Comparison of ENCODE assay signal across 22 cellular contexts in genomic region chr9:93525476-93525875, GRCh38. TPM values are rescaled to one million over a fixed set of nuclear protein-coding genes. Genes with fewer than 3 reads are reported as not detected.
DNase-seq lines count a peak whose midpoint lies in the region; ATAC-seq and TF ChIP-seq lines count a peak whose summit lies in the region.
"Had no signal": no experiment of that assay in that cellular context is flagged by ENCODE, and none has a peak within 500 bp of the region (broad histone marks: within the 10 kb centered on the region; RNA-seq: fewer than 3 reads in every experiment).

No MANE protein-coding gene starts in this region.

- H2BK12ac ChIP-seq in H9 (ENCODE audit: insufficient read length, low read depth, low read length): no peak overlapping the region

- no CpG with 5 or more reads among the region's 5 CpGs for WGBS in H9 (ENCODE audit: extremely low coverage, insufficient read length, low lambda C conversion rate)
- 96 to 100% methylated on average over 5 of the region's 5 CpGs for WGBS in endodermal cell (ENCODE audit: insufficient coverage in 1 of 2, insufficient read length in 1 of 2), 2 experiments
- 87 to 96% methylated on average over 5 of the region's 5 CpGs for WGBS in upper lobe of left lung, 2 donors

- H3K9me3 Mint-ChIP-seq in H9: no peaks in the 10 kb centered on the region
- no peaks in the 10 kb centered on the region for H3K9me3 Mint-ChIP-seq in activated CD8-positive, alpha-beta T cell treated with anti-CD3 and anti-CD28 coated beads for 36 hours
- no peaks in the 10 kb centered on the region for H3K9me3 Mint-ChIP-seq in endodermal cell
- H3K9me3 Mint-ChIP-seq in neural progenitor cell: no peaks in the 10 kb centered on the region
- H3K9me3 Mint-ChIP-seq: CD4-positive, alpha-beta memory T cell; stimulated activated memory B cell treated with anti-CD40 and anti-IgM and Interleukin-4, amounts not matched to agents 10 μg/mL and 1 μg/mL and 100 μg/mL, for 72 hours; T-helper 2 cell treated with Interferon-gamma antibody and Interleukin-4, amounts not matched to agents 5 μg/mL and 100 μg/mL, for 36 hours had no signal

- H3K79me2 ChIP-seq in H9 (ENCODE audit: insufficient read depth, low read length) (no peaks in the 10 kb centered on the region), neural progenitor cell (ENCODE audit: low read depth) (peaks cover 4% of the 10 kb centered on the region)

- TF ChIP-seq CTCF in H9 (conservative IDR thresholded peaks at IDR 0.05) (no peak), endodermal cell (conservative IDR thresholded peaks at IDR 0.05) (no peak), neural progenitor cell (IDR thresholded peaks at IDR 0.05) (no peak), upper lobe of left lung (IDR thresholded peaks at IDR 0.05) (no peak)
- no peak for TF ChIP-seq CTCF in activated CD8-positive, alpha-beta T cell treated with anti-CD3 and anti-CD28 coated beads for 36 hours (IDR thresholded peaks at IDR 0.05)

- peaks cover 12 to 57% (median 26%) of the 10 kb centered on the region in 3 experiments for H3K36me3 Mint-ChIP-seq in H9 (ENCODE audit: insufficient read depth in 1 of 3, low read depth in 3 of 3)
- H3K36me3 Mint-ChIP-seq in activated CD8-positive, alpha-beta T cell treated with anti-CD3 and anti-CD28 coated beads for 36 hours (ENCODE audit: low read depth): peaks cover 26% of the 10 kb centered on the region
- peaks cover 46% of the 10 kb centered on the region for H3K36me3 Mint-ChIP-seq in endodermal cell (ENCODE audit: low read depth)
- peaks cover 18% of the 10 kb centered on the region for H3K36me3 Mint-ChIP-seq in neural progenitor cell

- no peak overlapping the region for H2AFZ ChIP-seq in H9 (ENCODE audit: low read length)
- H2AFZ ChIP-seq in neural progenitor cell (replicated peaks): no peak overlapping the region

- no peak overlapping the region for H2BK5ac ChIP-seq in H9 (ENCODE audit: insufficient read length, low read length)

- H3K79me1 ChIP-seq in H9 (ENCODE audit: insufficient read depth, low read depth, low read length, poor library complexity, severe bottlenecking): peaks cover 5% of the 10 kb centered on the region

- no peak overlapping the region for H3K14ac ChIP-seq in H9 (ENCODE audit: insufficient read depth, low read length)

- no peak for TF ChIP-seq POLR2A in upper lobe of left lung (IDR thresholded peaks at IDR 0.05)

- H3K56ac ChIP-seq in H9 (ENCODE audit: insufficient read length, low read depth, low read length): no peak overlapping the region

- H3K23ac ChIP-seq in H9 (ENCODE audit: insufficient read length, low read depth, low read length): no peak overlapping the region

- peak overlapping the region; percentile 24 to 92 (median 74); a peak in 5 of 7 replicates for H3K27ac Mint-ChIP-seq in H9
- H3K27ac Mint-ChIP-seq in activated CD8-positive, alpha-beta T cell treated with anti-CD3 and anti-CD28 coated beads for 36 hours: peak overlapping the region; percentile 9
- H3K27ac Mint-ChIP-seq in endodermal cell: peak overlapping the region; percentile 74
- peak overlapping the region; percentile 31 for H3K27ac Mint-ChIP-seq in neural progenitor cell
- H3K27ac Mint-ChIP-seq: stimulated activated memory B cell treated with anti-CD40 and anti-IgM and Interleukin-4, amounts not matched to agents 10 μg/mL and 1 μg/mL and 100 μg/mL, for 72 hours; T-helper 2 cell treated with Interferon-gamma antibody and Interleukin-4, amounts not matched to agents 5 μg/mL and 100 μg/mL, for 36 hours had no signal

- H3K23me2 ChIP-seq in H9 (ENCODE audit: insufficient read length, low read depth, low read length, poor library complexity, severe bottlenecking): no peaks in the 10 kb centered on the region

- H3F3A ChIP-seq in neural progenitor cell (ENCODE audit: low read depth): no peaks in the 10 kb centered on the region

- H3K4me3 ChIP-seq in endodermal cell (ENCODE audit: low read length) (no peak overlapping the region), neural progenitor cell (no peak overlapping the region), upper lobe of left lung (no peak overlapping the region)
- H3K4me3 ChIP-seq: prostate gland, thoracic aorta had no signal

- H3K4me1 ChIP-seq in H9 (ENCODE audit: insufficient read depth, low read length): no peaks in the 10 kb centered on the region
- H3K4me1 ChIP-seq in endodermal cell (ENCODE audit: control insufficient read depth, insufficient read depth, low read length): no peaks in the 10 kb centered on the region
- no peaks in the 10 kb centered on the region for H3K4me1 ChIP-seq in neural progenitor cell
- H3K4me1 ChIP-seq in upper lobe of left lung: no peaks in the 10 kb centered on the region

- intact Hi-C loops in activated CD8-positive, alpha-beta T cell treated with anti-CD3 and anti-CD28 coated beads for 36 hours (cut with micrococcal nuclease): no loop called here

- no peak overlapping the region for H2BK120ac ChIP-seq in H9 (ENCODE audit: low read depth, low read length, poor library complexity, severe bottlenecking)

- H3K27me3 Mint-ChIP-seq in H9 (ENCODE audit: low read depth) (no peaks in the 10 kb centered on the region), endodermal cell (ENCODE audit: insufficient read depth) (no peaks in the 10 kb centered on the region), neural progenitor cell (ENCODE audit: insufficient read depth, low read depth) (no peaks in the 10 kb centered on the region)
- H3K27me3 Mint-ChIP-seq in activated CD8-positive, alpha-beta T cell treated with anti-CD3 and anti-CD28 coated beads for 36 hours: no peaks in the 10 kb centered on the region
- H3K27me3 Mint-ChIP-seq: CD4-positive, alpha-beta memory T cell; stimulated activated memory B cell treated with anti-CD40 and anti-IgM and Interleukin-4, amounts not matched to agents 10 μg/mL and 1 μg/mL and 100 μg/mL, for 72 hours had no signal

- TF ChIP-seq EP300 in upper lobe of left lung (IDR thresholded peaks at IDR 0.05): no peak

- no peak overlapping the region for H3T11ph ChIP-seq in H9 (ENCODE audit: low read length)

- POLR2A ChIA-PET in activated CD8-positive, alpha-beta T cell treated with anti-CD3 and anti-CD28 coated beads for 36 hours (lab: Charles Lee): no interaction called here

- no peak overlapping the region for H3K18ac ChIP-seq in H9 (ENCODE audit: insufficient read length, low read depth, low read length)

- CTCF ChIA-PET in activated CD8-positive, alpha-beta T cell treated with anti-CD3 and anti-CD28 coated beads for 36 hours (lab: Charles Lee): no interaction called here

- H3K27me3 ChIP-seq in H9 (ENCODE audit: insufficient read depth, low read length) (no peaks in the 10 kb centered on the region), endodermal cell (ENCODE audit: control insufficient read depth, insufficient read depth, low read length, poor library complexity, severe bottlenecking) (no peaks in the 10 kb centered on the region), neural progenitor cell (no peaks in the 10 kb centered on the region), upper lobe of left lung (no peaks in the 10 kb centered on the region)

- H3K9me3 ChIP-seq in H9 (ENCODE audit: control insufficient read depth, low read depth, low read length) (no peaks in the 10 kb centered on the region), endodermal cell (ENCODE audit: control insufficient read depth, low read length) (no peaks in the 10 kb centered on the region), neural progenitor cell (ENCODE audit: low read depth) (no peaks in the 10 kb centered on the region), upper lobe of left lung (no peaks in the 10 kb centered on the region)
- H3K9me3 ChIP-seq: prostate gland, SK-N-SH, thoracic aorta had no signal

- H3K4me3 Mint-ChIP-seq in H9 (no peak overlapping the region), endodermal cell (no peak overlapping the region), neural progenitor cell (no peak overlapping the region)
- H3K4me3 Mint-ChIP-seq in activated CD8-positive, alpha-beta T cell treated with anti-CD3 and anti-CD28 coated beads for 36 hours: no peak overlapping the region
- H3K4me3 Mint-ChIP-seq: CD4-positive, alpha-beta memory T cell; stimulated activated memory B cell treated with anti-CD40 and anti-IgM and Interleukin-4, amounts not matched to agents 10 μg/mL and 1 μg/mL and 100 μg/mL, for 72 hours; T-helper 2 cell treated with Interferon-gamma antibody and Interleukin-4, amounts not matched to agents 5 μg/mL and 100 μg/mL, for 36 hours had no signal

- H3K4me2 ChIP-seq in H9 (ENCODE audit: insufficient read depth, insufficient read length, low read length): no peak overlapping the region
- no peak overlapping the region for H3K4me2 ChIP-seq in neural progenitor cell
- H3K4me2 ChIP-seq: SK-N-SH had no signal

- DNase-seq in H9 (no peak), endodermal cell (no peak), neural progenitor cell (ENCODE audit: low spot score) (peak; percentile 7), upper lobe of left lung (no peak), DMS 273 (lab: John Stamatoyannopoulos, UW; ENCODE audit: unreplicated experiment) (no peak)
- no peak for DNase-seq in activated CD8-positive, alpha-beta T cell treated with anti-CD3 and anti-CD28 coated beads for 36 hours
- DNase-seq: activated CD4-positive, alpha-beta T cell treated with anti-CD3 and anti-CD28 coated beads, Interleukin-2, amount 50 U/mL, for 48 hours; activated naive CD4-positive, alpha-beta T cell treated with Interleukin-2 at 50 U/mL for 16 hours; activated T-cell treated with anti-CD3 and anti-CD28 coated beads for 4 hours; aorta; CD4-positive, alpha-beta memory T cell; GF-D8; KG1; NCI-H1436 treated with DMSO at 0.1 percent for 48 hours; SK-N-SH; stimulated activated CD4-positive, alpha-beta T cell treated with anti-CD3 and anti-CD28 coated beads, Interleukin-1b, Interleukin-23, amount 100 ng/mL, for 48 hours had no signal

- H3K9ac ChIP-seq in H9 (ENCODE audit: extremely low read depth, insufficient read length, low read length): no peak overlapping the region
- no peak overlapping the region for H3K9ac ChIP-seq in endodermal cell (ENCODE audit: extremely low read depth, low read length, poor library complexity, severe bottlenecking)
- H3K9ac ChIP-seq in neural progenitor cell: no peak overlapping the region
- H3K9ac ChIP-seq: SK-N-SH had no signal

- peaks cover 7 to 8% of the 10 kb centered on the region in 2 experiments for H3K4me1 Mint-ChIP-seq in H9
- peaks cover under 1% of the 10 kb centered on the region for H3K4me1 Mint-ChIP-seq in activated CD8-positive, alpha-beta T cell treated with anti-CD3 and anti-CD28 coated beads for 36 hours (ENCODE audit: low read depth)
- H3K4me1 Mint-ChIP-seq in endodermal cell: peaks cover 7% of the 10 kb centered on the region
- H3K4me1 Mint-ChIP-seq in neural progenitor cell: peaks cover 12% of the 10 kb centered on the region

- ATAC-seq in activated CD8-positive, alpha-beta T cell treated with anti-CD3 and anti-CD28 coated beads for 36 hours: no peak
- ATAC-seq in HG03521 (IDR thresholded peaks at IDR 0.05; ENCODE audit: unreplicated experiment) (no peak), upper lobe of left lung (ENCODE audit: low FRiP score in 2 of 2) (no peak)
- ATAC-seq: left lobe of liver; stimulated activated memory B cell treated with anti-CD40 and anti-IgM and Interleukin-4, amounts not matched to agents 10 μg/mL and 1 μg/mL and 100 μg/mL, for 72 hours had no signal

- no peak overlapping the region for H2AK5ac ChIP-seq in H9 (ENCODE audit: insufficient read length, low read length)

- H3K36me3 ChIP-seq in endodermal cell (ENCODE audit: control insufficient read depth, insufficient read depth, low read length): peaks cover 53% of the 10 kb centered on the region
- no peaks in the 10 kb centered on the region for H3K36me3 ChIP-seq in neural progenitor cell
- H3K36me3 ChIP-seq in upper lobe of left lung: peaks cover 6 to 73% (median 25%) of the 10 kb centered on the region in 4 donors
- H3K36me3 ChIP-seq: prostate gland had no signal

- no peak overlapping the region for H2BK20ac ChIP-seq in H9 (ENCODE audit: low read depth, low read length, poor library complexity, severe bottlenecking)

- H4K8ac ChIP-seq in H9 (replicated peaks; ENCODE audit: insufficient read length, low read depth, low read length): no peak overlapping the region

- H3K27ac ChIP-seq in H9 (ENCODE audit: insufficient read length, low read depth, low read length) (no peak overlapping the region), endodermal cell (ENCODE audit: low read depth, low read length) (peak overlapping the region; percentile 18), neural progenitor cell (no peak overlapping the region), upper lobe of left lung (no peak overlapping the region)
- H3K27ac ChIP-seq: prostate gland, thoracic aorta had no signal

- no peak overlapping the region for H4K91ac ChIP-seq in H9 (ENCODE audit: insufficient read length, low read depth, low read length)

- no peak overlapping the region for H4K5ac ChIP-seq in H9 (ENCODE audit: insufficient read length, low read depth, low read length)

- no peak overlapping the region for H3K4ac ChIP-seq in H9 (ENCODE audit: low read depth, low read length)

- H4K20me1 ChIP-seq in H9 (ENCODE audit: control insufficient read depth, insufficient read depth, insufficient read length): no peaks in the 10 kb centered on the region
- H4K20me1 ChIP-seq in neural progenitor cell (ENCODE audit: low read depth): peaks cover 3% of the 10 kb centered on the region

- H2BK15ac ChIP-seq in H9 (ENCODE audit: low read depth, low read length): no peak overlapping the region

RNA-seq across cellular contexts. Expression of gene PHF2, which starts 50.9 kb away (rescaled TPM):
- total RNA-seq in H9 (2021) (17.4 and 18.8 TPM in 2 replicates), endodermal cell (10 to 100 TPM; 17.1 to 20.2 TPM), neural progenitor cell (ENCODE audit: low replicate concordance) (15.7 and 17.6 TPM in 2 replicates), upper lobe of left lung (10 to 100 TPM; 33.6 to 41.7 (median 37.9) TPM)
- total RNA-seq in activated CD8-positive, alpha-beta T cell treated with anti-CD3 and anti-CD28 coated beads for 36 hours: 10 to 100 TPM; 12.9 to 13.1 TPM
- 21.4 TPM for polyA plus RNA-seq in endodermal cell (2013, experiment 1 of 2)
- polyA plus RNA-seq in endodermal cell (2013, experiment 2 of 2): 21.7 TPM

Comparison
In these comparisons a context has a peak if more than half of its experiments do, and no peak if none do; other contexts are left out.
1. H3K27ac Mint-ChIP-seq: peak in every context shown above with its lines; median percentile 74 in H9; 74 in endodermal cell; 31 in neural progenitor cell; 9 in activated CD8-positive, alpha-beta T cell treated with anti-CD3 and anti-CD28 coated beads for 36 hours.